Comparison of ENCODE assay signal across 12 cellular contexts in genomic region chr17:39664581-39665561, GRCh38. TPM values are rescaled to one million over a fixed set of nuclear protein-coding genes. Genes with fewer than 3 reads are reported as not detected.
DNase-seq lines count a peak whose midpoint lies in the region; ATAC-seq and TF ChIP-seq lines count a peak whose summit lies in the region.
"Had no signal": no experiment of that assay in that cellular context is flagged by ENCODE, and none has a peak within 500 bp of the region (broad histone marks: within the 10 kb centered on the region; RNA-seq: fewer than 3 reads in every experiment).

A gene with protein sequence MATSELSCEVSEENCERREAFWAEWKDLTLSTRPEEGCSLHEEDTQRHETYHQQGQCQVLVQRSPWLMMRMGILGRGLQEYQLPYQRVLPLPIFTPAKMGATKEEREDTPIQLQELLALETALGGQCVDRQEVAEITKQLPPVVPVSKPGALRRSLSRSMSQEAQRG (plus strand): TSS chr17:39665349. CDS start chr17:39665360, 11 bp downstream.

- ATAC-seq in IMR-90 (ENCODE audit: low read depth), result no peak

- no peak for TF ChIP-seq RAD21 in IMR-90 (IDR thresholded peaks at IDR 0.05; ENCODE audit: low read length)

- peaks cover 7% of the 10 kb centered on the region; the same call in 1 of the 2 replicates for H3K4me1 ChIP-seq in IMR-90 (ENCODE audit: control insufficient read depth, insufficient read depth, low read length)
- peaks cover 8 to 27% of the 10 kb centered on the region in 2 donors for H3K4me1 ChIP-seq in neuronal stem cell (ENCODE audit: control insufficient read depth in 2 of 2, insufficient read depth in 1 of 2, low read depth in 1 of 2, low read length in 2 of 2)
- H3K4me1 ChIP-seq in Peyer's patch, result peaks cover 11 to 63% (median 15%) of the 10 kb centered on the region in 4 donors

- CTCF ChIA-PET in IMR-90 (lab: Yijun Ruan, JAX), result interaction anchor here (1.0 to 1.7 kb wide), 3 partner anchors 11 to 43 kb away, joined by 3 to 5 read pairs (median 4); no protein-coding TSS in a partner anchor

- intact Hi-C loops in IMR-90 (cut with micrococcal nuclease) (no loop called here), cardiac septum (cut with DNase I) (loop anchor here (2.0 to 5.0 kb wide), 2 partner anchors 14 to 67 kb away; partner anchors contain the start of gene MIEN1)

- BruUV-seq in IMR-90 (replicated peaks; lab: Mats Ljungman, UMichigan), result no TSS peak

- H2BK20ac ChIP-seq in IMR-90 (ENCODE audit: low read depth, low read length), result no peak within 1 kb of the TSS

- no peak within 1 kb of the TSS for H4K5ac ChIP-seq in IMR-90 (ENCODE audit: low read depth, low read length)

- DNase-seq in IMR-90 (no peak), cardiac septum (ENCODE audit: low spot score) (no peak), neuronal stem cell (ENCODE audit: low spot score) (no peak), Peyer's patch (no peak), NOMO-1 treated with DMSO at 0.1 percent for 48 hours (lab: John Stamatoyannopoulos, UW; ENCODE audit: unreplicated experiment) (no peak), hippocampal formation (lab: John Stamatoyannopoulos, UW) (no peak)
- DNase-seq in stimulated activated CD4-positive, alpha-beta T cell treated with anti-CD3 and anti-CD28 coated beads, Interleukin-12 subunit alpha, Interleukin-12 subunit beta, amount 100 ng/mL, for 4 hours, result no peak
- DNase-seq: CD4-positive, alpha-beta memory T cell; cerebellar nuclear complex had no signal

- H3K4me2 ChIP-seq in IMR-90 (ENCODE audit: low read depth, low read length) (no peak within 1 kb of the TSS), neuronal stem cell (ENCODE audit: insufficient read depth, low read length, poor library complexity, severe bottlenecking) (no peak within 1 kb of the TSS)
- H3K4me2 ChIP-seq: KMS-11 had no signal

- peak within 1 kb of the TSS; percentile 73 for H2BK12ac ChIP-seq in neuronal stem cell (ENCODE audit: low read length)

- no peak within 1 kb of the TSS for H2BK5ac ChIP-seq in IMR-90 (ENCODE audit: low read depth, low read length, poor library complexity, severe bottlenecking)
- peak within 1 kb of the TSS; percentile 87 for H2BK5ac ChIP-seq in neuronal stem cell (ENCODE audit: low read length)

- no peaks in the 10 kb centered on the region for H3K9me1 ChIP-seq in IMR-90 (ENCODE audit: insufficient read depth, low read length)

- no peaks in the 10 kb centered on the region for H3K9me3 ChIP-seq in IMR-90 (ENCODE audit: control insufficient read depth, insufficient read depth, low read length)
- H3K9me3 ChIP-seq in neuronal stem cell (replicated peaks in 1 of 2; ENCODE audit: control insufficient read depth in 2 of 2, insufficient read depth in 1 of 2, low read depth in 1 of 2, low read length in 2 of 2), result no peaks in the 10 kb centered on the region
- H3K9me3 ChIP-seq in Peyer's patch, result no peaks in the 10 kb centered on the region
- H3K9me3 ChIP-seq: tibial nerve had no signal

- H3K36me3 ChIP-seq in IMR-90 (ENCODE audit: control insufficient read depth, insufficient read depth, low read length), result peaks cover 23% of the 10 kb centered on the region
- peaks cover 20 to 31% of the 10 kb centered on the region in 2 donors for H3K36me3 ChIP-seq in neuronal stem cell (replicated peaks in 1 of 2; ENCODE audit: control insufficient read depth in 2 of 2, insufficient read depth in 2 of 2, low read length in 2 of 2)
- H3K36me3 ChIP-seq in Peyer's patch, result peaks cover 0 to 26% (median 0%) of the 10 kb centered on the region in 3 donors

- peaks cover 21% of the 10 kb centered on the region for H3K27me3 ChIP-seq in IMR-90 (ENCODE audit: control insufficient read depth, insufficient read depth, low read length)
- H3K27me3 ChIP-seq in neuronal stem cell (ENCODE audit: control insufficient read depth in 3 of 3, insufficient read depth in 3 of 3, low read depth in 1 of 3, low read length in 3 of 3), result peaks cover 0 to 29% (median 12%) of the 10 kb centered on the region in 3 experiments
- peaks cover 0 to 6% of the 10 kb centered on the region in 2 donors for H3K27me3 ChIP-seq in Peyer's patch

- no peak within 1 kb of the TSS for H4K91ac ChIP-seq in IMR-90 (ENCODE audit: insufficient read depth, low read depth, low read length)
- no peak within 1 kb of the TSS for H4K91ac ChIP-seq in neuronal stem cell (ENCODE audit: low read depth, low read length, poor library complexity)

- H3K9ac ChIP-seq in IMR-90 (ENCODE audit: low read depth, low read length), result no peak within 1 kb of the TSS
- H3K9ac ChIP-seq in neuronal stem cell (ENCODE audit: low read depth, low read length, poor library complexity), result peak within 1 kb of the TSS; percentile 24
- H3K9ac ChIP-seq: KMS-11 had no signal

- 83% methylated on average over 2 of the region's 15 CpGs; no CpG with 5 or more reads in 1 of the 2 experiments for WGBS in IMR-90 (ENCODE audit: extremely low coverage in 2 of 2, insufficient read length in 1 of 2), 2 experiments
- no CpG with 5 or more reads among the region's 15 CpGs for WGBS in neuronal stem cell (ENCODE audit: extremely low coverage in 2 of 2, insufficient read length in 2 of 2, insufficient replicate concordance in 1 of 2), 2 donors

- H2AFZ ChIP-seq in IMR-90 (replicated peaks; ENCODE audit: low read length, poor library complexity), result no peak within 1 kb of the TSS
- no peak within 1 kb of the TSS for H2AFZ ChIP-seq in neuronal stem cell (ENCODE audit: low read length)

- H2BK120ac ChIP-seq in IMR-90 (ENCODE audit: low read depth, low read length) (no peak within 1 kb of the TSS), neuronal stem cell (ENCODE audit: low read depth, low read length) (peak within 1 kb of the TSS; percentile 18)

- H2BK15ac ChIP-seq in IMR-90 (ENCODE audit: low read depth, low read length) (no peak within 1 kb of the TSS), neuronal stem cell (ENCODE audit: low read length) (peak within 1 kb of the TSS; percentile 74)

- no peaks in the 10 kb centered on the region for H3K79me1 ChIP-seq in IMR-90 (ENCODE audit: low read depth in 1 of 2, low read length in 2 of 2)
- peaks cover 7% of the 10 kb centered on the region for H3K79me1 ChIP-seq in neuronal stem cell (ENCODE audit: low read depth, low read length)

- dilution Hi-C loops in IMR-90 (cut with HindIII; ENCODE audit: low sequenced_read_pairs, unreplicated experiment), result no loop called here

- H3K27ac ChIP-seq in C4-2B, result peak within 1 kb of the TSS; percentile 30
- no peak within 1 kb of the TSS for H3K27ac ChIP-seq in IMR-90 (ENCODE audit: insufficient read depth, low read length)
- H3K27ac ChIP-seq in neuronal stem cell (replicated peaks; ENCODE audit: low read length), result no peak within 1 kb of the TSS
- peak within 1 kb of the TSS in 1 of 4 donors; percentile 66 for H3K27ac ChIP-seq in Peyer's patch
- H3K27ac ChIP-seq: KMS-11 had no signal

- H3K18ac ChIP-seq in IMR-90 (ENCODE audit: low read depth, low read length) (no peak within 1 kb of the TSS), neuronal stem cell (ENCODE audit: low read length) (peak within 1 kb of the TSS; percentile 83)

- no peak within 1 kb of the TSS for H2AK5ac ChIP-seq in IMR-90 (ENCODE audit: low read depth, low read length)
- H2AK5ac ChIP-seq in neuronal stem cell (ENCODE audit: low read depth, low read length), result peak within 1 kb of the TSS; percentile 99

- TF ChIP-seq CTCF in C4-2B (conservative IDR thresholded peaks at IDR 0.05), result no peak
- no peak for TF ChIP-seq CTCF in IMR-90 (conservative IDR thresholded peaks at IDR 0.05; ENCODE audit: low read depth, low read length)
- no peak for TF ChIP-seq CTCF in Peyer's patch (IDR thresholded peaks at IDR 0.05)

- H4K8ac ChIP-seq in IMR-90 (ENCODE audit: low read depth in 2 of 2, low read length in 2 of 2) (no peak within 1 kb of the TSS), neuronal stem cell (ENCODE audit: low read depth, low read length) (no peak within 1 kb of the TSS)

- in situ Hi-C loops in IMR-90 (cut with MboI; ENCODE audit: low sequenced_read_pairs), result no loop called here

- TF ChIP-seq POLR2A in IMR-90 (IDR thresholded peaks at IDR 0.05; ENCODE audit: low read depth, low read length), result no peak
- TF ChIP-seq POLR2A in Peyer's patch (IDR thresholded peaks at IDR 0.05), result no peak

- POLR2A ChIA-PET in IMR-90 (lab: Charles Lee; ENCODE audit: unreplicated experiment), result no interaction called here

- no peak within 1 kb of the TSS for H3K23ac ChIP-seq in IMR-90 (ENCODE audit: low read depth, low read length)
- H3K23ac ChIP-seq in neuronal stem cell (ENCODE audit: low read depth, low read length, poor library complexity), result peak within 1 kb of the TSS; percentile 65

- no peaks in the 10 kb centered on the region; the same call in none of the 2 replicates for H4K20me1 ChIP-seq in IMR-90 (ENCODE audit: insufficient read depth, low read length)

- H3K14ac ChIP-seq in IMR-90 (replicated peaks; ENCODE audit: low read depth, low read length) (no peak within 1 kb of the TSS), neuronal stem cell (ENCODE audit: low read length) (peak within 1 kb of the TSS; percentile 82)

- H3K4me3 ChIP-seq in IMR-90 (ENCODE audit: insufficient read depth, low read depth, low read length) (no peak within 1 kb of the TSS), neuronal stem cell (ENCODE audit: low read length in 2 of 2) (no peak within 1 kb of the TSS), Peyer's patch (no peak within 1 kb of the TSS)
- H3K4me3 ChIP-seq: tibial nerve had no signal

- peak within 1 kb of the TSS; percentile 72 for H2AK9ac ChIP-seq in IMR-90 (replicated peaks; ENCODE audit: low read depth, low read length, poor library complexity)

- H3K56ac ChIP-seq in IMR-90 (ENCODE audit: extremely low read depth, insufficient read depth, low read length), result no peak within 1 kb of the TSS

- H3K4ac ChIP-seq in IMR-90 (ENCODE audit: low read depth, low read length) (no peak within 1 kb of the TSS), neuronal stem cell (ENCODE audit: low read length) (peak within 1 kb of the TSS; percentile 37)

TF ChIP-seq in IMR-90, 13 proteins besides CTCF, POLR2A, EP300 and RAD21:
- no peak for TF ChIP-seq MAFK (IDR thresholded peaks at IDR 0.05; ENCODE audit: low read depth, low read length)

RNA-seq across cellular contexts. Expression of the gene that starts here (rescaled TPM):
- total RNA-seq in IMR-90 (2012; rRNA removed) (under 0.01 TPM in 2 replicates), cardiac septum (4,725 TPM), Peyer's patch (1 to 10 TPM in 2 of 4 donors, under 1 TPM in 1, not detected in 1; 0.53 to 1.9 (median 1.1) TPM)
- polyA plus RNA-seq in IMR-90 (2012; rRNA removed), result 0.21 and 0.26 TPM in 2 replicates
- 0.03 and 0.09 TPM in 2 replicates for polyA plus RNA-seq in IMR-90 (2012; cell fraction: cytosol; rRNA removed)
- 1.2 and 3.2 TPM in 2 replicates for polyA plus RNA-seq in IMR-90 (2012; cell fraction: nucleus; rRNA removed; ENCODE audit: low replicate concordance)
- polyA plus RNA-seq in neuronal stem cell (2013, experiment 1 of 2), result 0.88 TPM
- 0.87 TPM for polyA plus RNA-seq in neuronal stem cell (2013, experiment 2 of 2)

Comparison
In these comparisons a context has a peak if more than half of its experiments do, and no peak if none do; other contexts are left out.
1. RNA of the gene that starts here (total RNA-seq): 4,725 TPM in cardiac septum (single experiment); 0.53 to 1.9 TPM in Peyer's patch and under 0.01 TPM in IMR-90; every median in the first group is over 1,000 times any median in the second.